ENCODE assay signal across 1 cellular context in genomic region chr10:68153473-68154210, GRCh38.
TF ChIP-seq lines count a peak whose summit lies in the region.

No MANE protein-coding gene starts in this region.

TF ChIP-seq in SK-N-SH treated with all-trans-retinoic acid at 6 μM for 48 hours, 23 proteins besides CTCF, POLR2A, EP300 and RAD21 (continued from another document):
- TF ChIP-seq TOX (CRISPR knock-in tag; IDR thresholded peaks at IDR 0.05; ENCODE audit: borderline replicate concordance) (peak; percentile 98), ESRRG (CRISPR knock-in tag; IDR thresholded peaks at IDR 0.05) (no peak), ZFP30 (CRISPR knock-in tag; IDR thresholded peaks at IDR 0.05) (no peak), PPARA (CRISPR knock-in tag; IDR thresholded peaks at IDR 0.05; ENCODE audit: borderline replicate concordance) (no peak), ZNF565 (CRISPR knock-in tag; conservative IDR thresholded peaks at IDR 0.05; ENCODE audit: low read depth) (no peak)
